8 cellular contexts compared by ENCODE assay signal in the genomic region with DNA sequence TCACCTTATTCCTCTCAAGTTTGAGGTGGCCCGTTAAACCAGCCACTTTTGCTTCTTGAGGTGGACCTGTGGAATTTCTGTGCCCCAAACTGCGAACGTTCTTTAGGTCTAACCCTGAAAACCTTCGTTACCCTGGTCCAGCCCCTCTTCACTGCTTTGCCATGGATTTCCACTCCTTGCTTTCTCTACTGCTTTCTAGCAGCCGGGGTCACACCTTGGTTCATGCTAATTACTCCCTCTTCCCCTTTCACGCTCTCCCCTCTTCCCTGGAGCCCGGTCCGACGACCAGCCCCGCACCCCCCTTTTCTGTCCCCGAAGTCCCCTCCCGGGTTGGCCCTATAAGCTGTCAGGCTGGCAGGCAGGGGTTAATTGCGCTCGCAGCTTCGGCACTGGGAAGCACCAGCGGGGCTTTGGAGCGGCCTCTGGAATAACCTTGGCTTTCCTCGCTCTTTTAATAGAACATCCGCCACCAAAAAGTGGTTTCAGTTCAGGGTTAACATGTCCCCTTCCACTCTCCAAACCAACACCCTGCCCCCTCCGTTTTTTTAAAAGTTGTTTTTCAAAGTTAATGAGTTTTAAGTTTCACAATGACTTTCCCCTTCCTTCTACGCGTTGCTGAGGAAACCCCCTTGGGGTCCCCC. TPM values are rescaled to one million over a fixed set of nuclear protein-coding genes. Genes with fewer than 3 reads are reported as not detected.
DNase-seq lines count a peak whose midpoint lies in the region; ATAC-seq and TF ChIP-seq lines count a peak whose summit lies in the region.

No MANE protein-coding gene starts in this region.

- peaks cover 10% of the 10 kb centered on the region for H3K36me3 ChIP-seq in NT2/D1 (ENCODE audit: insufficient read depth, insufficient read length, low read length)

- H3K27me3 ChIP-seq in NT2/D1 (ENCODE audit: insufficient read depth, insufficient read length) = peaks cover 21% of the 10 kb centered on the region

- CTCF ChIA-PET in MCF 10A (lab: Yijun Ruan, JAX) = interaction anchor here (0.6 to 2.6 kb wide), 9 partner anchors 16 to 427 kb away, joined by 3 to 10 read pairs (median 5); no protein-coding TSS in a partner anchor

- peaks cover 11% of the 10 kb centered on the region for H3K9me3 ChIP-seq in NT2/D1 (ENCODE audit: insufficient read depth, low read length)

- intact Hi-C loops in MCF 10A (cut with micrococcal nuclease) = loop anchor here (1.0 to 5.0 kb wide), 4 partner anchors 200 to 310 kb away; a partner anchor contains a TSS

- no TSS peak for BruUV-seq in MCF 10A (replicated peaks; lab: Mats Ljungman, UMichigan)

- H3K4me3 ChIP-seq in NT2/D1 (ENCODE audit: insufficient read length, low read depth) = peak overlapping the region; percentile 31

- no peaks in the 10 kb centered on the region for H3K9me3 Mint-ChIP-seq in MCF 10A (ENCODE audit: unreplicated experiment)
- no peaks in the 10 kb centered on the region for H3K9me3 Mint-ChIP-seq in stimulated activated effector memory CD8-positive, alpha-beta T cell treated with anti-CD3 and anti-CD28 coated beads, Interleukin-12 subunit alpha, Interleukin-12 subunit beta, amount 100 ng/mL, for 72 hours

- POLR2A ChIA-PET in MCF 10A (lab: Yijun Ruan, JAX) = interaction anchor here (0.5 to 8.4 kb wide), 18 partner anchors 12 to 914 kb away, joined by 3 to 248 read pairs (median 4); a partner anchor contains a TSS

- H3K27ac Mint-ChIP-seq in MCF 10A (ENCODE audit: low read depth, unreplicated experiment) = peak overlapping the region; percentile 99
- H3K27ac Mint-ChIP-seq in stimulated activated effector memory CD8-positive, alpha-beta T cell treated with anti-CD3 and anti-CD28 coated beads, Interleukin-12 subunit alpha, Interleukin-12 subunit beta, amount 100 ng/mL, for 72 hours = peak overlapping the region; percentile 99

- H3K4me1 Mint-ChIP-seq in MCF 10A (ENCODE audit: insufficient read depth, unreplicated experiment) = peaks cover 19% of the 10 kb centered on the region
- peaks cover 39% of the 10 kb centered on the region for H3K4me1 Mint-ChIP-seq in stimulated activated effector memory CD8-positive, alpha-beta T cell treated with anti-CD3 and anti-CD28 coated beads, Interleukin-12 subunit alpha, Interleukin-12 subunit beta, amount 100 ng/mL, for 72 hours

- ATAC-seq in GM19468 (IDR thresholded peaks at IDR 0.05; ENCODE audit: extremely low read depth, unreplicated experiment) = peak; percentile 4
- ATAC-seq in HG03558 (IDR thresholded peaks at IDR 0.05; ENCODE audit: extremely low read depth, unreplicated experiment) = peak; percentile 15
- peak; percentile 65 for ATAC-seq in stimulated activated effector memory CD8-positive, alpha-beta T cell treated with anti-CD3 and anti-CD28 coated beads, Interleukin-12 subunit alpha, Interleukin-12 subunit beta, amount 100 ng/mL, for 72 hours

- peak overlapping the region; percentile 89 for H3K4me3 Mint-ChIP-seq in MCF 10A (ENCODE audit: unreplicated experiment)
- H3K4me3 Mint-ChIP-seq in stimulated activated effector memory CD8-positive, alpha-beta T cell treated with anti-CD3 and anti-CD28 coated beads, Interleukin-12 subunit alpha, Interleukin-12 subunit beta, amount 100 ng/mL, for 72 hours = peak overlapping the region; percentile 92

- H3K4me1 ChIP-seq in NT2/D1 (ENCODE audit: insufficient read depth, insufficient read length) = no peaks in the 10 kb centered on the region

- no peak for TF ChIP-seq CTCF in MCF 10A (IDR thresholded peaks at IDR 0.05; ENCODE audit: unreplicated experiment)

- H3K36me3 Mint-ChIP-seq in MCF 10A (ENCODE audit: insufficient read depth, unreplicated experiment) = peaks cover 16% of the 10 kb centered on the region
- peaks cover 46% of the 10 kb centered on the region for H3K36me3 Mint-ChIP-seq in stimulated activated effector memory CD8-positive, alpha-beta T cell treated with anti-CD3 and anti-CD28 coated beads, Interleukin-12 subunit alpha, Interleukin-12 subunit beta, amount 100 ng/mL, for 72 hours

- no peak overlapping the region for H3K9ac ChIP-seq in NT2/D1 (ENCODE audit: insufficient read length, low read depth)

- H3K27me3 Mint-ChIP-seq in MCF 10A (ENCODE audit: insufficient read depth, unreplicated experiment) = no peaks in the 10 kb centered on the region

- peak; percentile 42 for DNase-seq in GDM1 (lab: John Stamatoyannopoulos, UW)
- DNase-seq in NT2/D1 (ENCODE audit: low read depth, low spot score) = no peak
- DNase-seq in MCF 10A (ENCODE audit: unreplicated experiment) = no peak
- DNase-seq in kidney glomerular epithelial cell (lab: John Stamatoyannopoulos, UW) = peak; percentile 48
- peak; percentile 46 to 87 for DNase-seq in stimulated activated effector memory CD8-positive, alpha-beta T cell treated with anti-CD3 and anti-CD28 coated beads, Interleukin-12 subunit alpha, Interleukin-12 subunit beta, amount 100 ng/mL, for 72 hours (ENCODE audit: low spot score in 2 of 2)
- DNase-seq in activated effector memory CD4-positive, alpha-beta T cell treated with anti-CD3 and anti-CD28 coated beads, Interleukin-2, amount 50 U/mL, for 16 hours = no peak

RNA-seq across cellular contexts. Expression of a gene that starts 1.4 kb away (rescaled TPM):
- total RNA-seq in MCF 10A (2022) = 19.1 and 27.0 TPM in 2 replicates

Comparison
In these comparisons a context has a peak if more than half of its experiments do, and no peak if none do; other contexts are left out.
1. DNase-seq: peak in GDM1 (single experiment), kidney glomerular epithelial cell (single experiment) and stimulated activated effector memory CD8-positive, alpha-beta T cell treated with anti-CD3 and anti-CD28 coated beads, Interleukin-12 subunit alpha, Interleukin-12 subunit beta, amount 100 ng/mL, for 72 hours (2 of 2); none in NT2/D1 (single experiment), MCF 10A (single experiment) and activated effector memory CD4-positive, alpha-beta T cell treated with anti-CD3 and anti-CD28 coated beads, Interleukin-2, amount 50 U/mL, for 16 hours (single experiment).
2. ATAC-seq: peak in every context shown above with its lines; median percentile 65 in stimulated activated effector memory CD8-positive, alpha-beta T cell treated with anti-CD3 and anti-CD28 coated beads, Interleukin-12 subunit alpha, Interleukin-12 subunit beta, amount 100 ng/mL, for 72 hours; 15 in HG03558; 4 in GM19468.